In the genomic region with DNA sequence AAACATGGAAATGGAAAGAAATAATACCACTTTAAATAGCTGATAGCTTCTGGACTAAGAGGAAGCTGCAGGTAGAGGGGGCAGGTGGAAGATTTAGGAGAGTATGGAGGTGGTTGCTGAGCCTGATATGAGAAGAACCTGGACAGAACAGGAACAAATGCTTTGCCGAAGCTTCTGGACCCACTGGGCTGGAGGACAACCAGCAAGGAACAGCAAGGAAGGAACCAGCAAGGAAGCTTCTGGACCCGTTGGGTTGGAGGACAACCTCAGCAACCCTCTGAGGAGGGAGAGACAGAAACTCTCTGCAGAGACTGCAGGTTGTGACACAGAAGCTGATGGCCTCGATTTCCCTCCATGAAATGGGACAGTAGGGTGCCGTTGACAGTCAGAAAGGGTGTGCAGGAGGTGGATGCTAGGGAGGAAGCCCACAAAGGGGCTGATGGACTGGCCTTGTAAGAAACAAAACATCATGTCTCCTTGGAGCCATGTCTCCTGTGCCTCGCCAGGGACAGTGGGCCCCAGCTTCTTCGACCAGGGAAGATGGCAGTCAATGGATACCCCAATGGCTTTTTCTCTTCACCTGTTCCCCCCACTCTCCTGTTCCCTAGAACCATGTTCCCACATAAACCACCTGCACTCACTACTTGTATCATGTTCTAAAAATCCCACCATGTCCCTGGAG, we compare ENCODE assay signal across 23 cellular contexts. TPM values are rescaled to one million over a fixed set of nuclear protein-coding genes. Genes with fewer than 3 reads are reported as not detected.
"Had no signal": no experiment of that assay in that cellular context is flagged by ENCODE, and none has a peak within 500 bp of the region (broad histone marks: within the 10 kb centered on the region; RNA-seq: fewer than 3 reads in every experiment).

No MANE protein-coding gene starts in this region.

- H3K4me3 ChIP-seq: body of pancreas, cardiac muscle cell, heart right ventricle, lung, psoas muscle, skin epidermis, transverse colon, uterus had no signal

- H3K27me3 ChIP-seq: body of pancreas, uterus had no signal

- H3K36me3 Mint-ChIP-seq: stimulated activated memory B cell treated with anti-CD40 and anti-IgM and Interleukin-4, amounts not matched to agents 10 μg/mL and 1 μg/mL and 100 μg/mL, for 72 hours; T-cell had no signal

- H3K27ac Mint-ChIP-seq: activated CD4-positive, alpha-beta T cell treated with anti-CD3 and anti-CD28 coated beads, Interleukin-2, amount 10 ng/mL, durations not matched to agents 7 days and 5 days; activated naive CD8-positive, alpha-beta T cell treated with anti-CD3 and anti-CD28 coated beads, Interleukin-2, amount 50 U/mL, for 24 hours; activated T-helper 17 cell treated with anti-CD3 and anti-CD28 coated beads, Interleukin-2, amount 50 U/mL, for 72 hours; naive thymus-derived CD4-positive, alpha-beta T cell; stimulated activated memory B cell treated with anti-CD40 and anti-IgM and Interleukin-4, amounts not matched to agents 10 μg/mL and 1 μg/mL and 100 μg/mL, for 72 hours; T-cell; T-helper 2 cell treated with Interferon-gamma antibody and Interleukin-4, amounts not matched to agents 5 μg/mL and 100 μg/mL, for 36 hours had no signal

- H3K4me1 Mint-ChIP-seq: activated CD4-positive, alpha-beta T cell treated with anti-CD3 and anti-CD28 coated beads, Interleukin-2, amount 10 ng/mL, durations not matched to agents 7 days and 5 days; activated naive CD8-positive, alpha-beta T cell treated with anti-CD3 and anti-CD28 coated beads, Interleukin-2, amount 50 U/mL, for 24 hours; activated T-helper 17 cell treated with anti-CD3 and anti-CD28 coated beads, Interleukin-2, amount 50 U/mL, for 72 hours; naive thymus-derived CD4-positive, alpha-beta T cell; stimulated activated memory B cell treated with anti-CD40 and anti-IgM and Interleukin-4, amounts not matched to agents 10 μg/mL and 1 μg/mL and 100 μg/mL, for 72 hours; T-cell had no signal

- DNase-seq: kidney had no signal

- H3K4me1 ChIP-seq: body of pancreas, heart right ventricle, psoas muscle, transverse colon, uterus had no signal

- H3K27ac ChIP-seq: body of pancreas, cardiac muscle cell, heart right ventricle, psoas muscle, skin epidermis, transverse colon, uterus, VCaP had no signal

- H3K4me3 Mint-ChIP-seq: activated CD4-positive, alpha-beta T cell treated with anti-CD3 and anti-CD28 coated beads, Interleukin-2, amount 10 ng/mL, durations not matched to agents 7 days and 5 days; activated naive CD8-positive, alpha-beta T cell treated with anti-CD3 and anti-CD28 coated beads, Interleukin-2, amount 50 U/mL, for 24 hours; activated T-helper 17 cell treated with anti-CD3 and anti-CD28 coated beads, Interleukin-2, amount 50 U/mL, for 72 hours; naive thymus-derived CD4-positive, alpha-beta T cell; stimulated activated memory B cell treated with anti-CD40 and anti-IgM and Interleukin-4, amounts not matched to agents 10 μg/mL and 1 μg/mL and 100 μg/mL, for 72 hours; T-cell; T-helper 2 cell treated with Interferon-gamma antibody and Interleukin-4, amounts not matched to agents 5 μg/mL and 100 μg/mL, for 36 hours had no signal

- H3K36me3 ChIP-seq: cardiac muscle cell, heart right ventricle, transverse colon, uterus had no signal

RNA-seq across cellular contexts. Expression of a gene that starts 8.3 kb away (rescaled TPM):
- total RNA-seq: activated CD4-positive, alpha-beta T cell treated with anti-CD3 and anti-CD28 coated beads, Interleukin-2, amount 10 ng/mL, durations not matched to agents 7 days and 5 days; activated T-helper 17 cell treated with anti-CD3 and anti-CD28 coated beads, Interleukin-2, amount 50 U/mL, for 72 hours; body of pancreas; cardiac muscle cell; chondrocyte; epithelial cell of proximal tubule; fibroblast of lung; heart right ventricle; kidney; naive thymus-derived CD4-positive, alpha-beta T cell; osteoblast; psoas muscle; right cardiac atrium; temporal lobe; transverse colon; uterus had no signal
